In genomic region chr1:241985787-241986186, GRCh38 we compare ENCODE assay signal across 8 cellular contexts. TPM values are rescaled to one million over a fixed set of nuclear protein-coding genes. Genes with fewer than 3 reads are reported as not detected.
DNase-seq lines count a peak whose midpoint lies in the region; ATAC-seq and TF ChIP-seq lines count a peak whose summit lies in the region.

No MANE protein-coding gene starts in this region.

- H2AFZ ChIP-seq in PC-9: no peak overlapping the region

- no peaks in the 10 kb centered on the region for H3K4me1 ChIP-seq in heart right ventricle
- peaks cover 15% of the 10 kb centered on the region for H3K4me1 ChIP-seq in HEK293 (ENCODE audit: control insufficient read depth, insufficient read depth, low read length)
- H3K4me1 ChIP-seq in PC-9 (replicated peaks; ENCODE audit: insufficient read depth): peaks cover 11% of the 10 kb centered on the region; the same call in 1 of the 2 replicates
- H3K4me1 ChIP-seq in esophagus muscularis mucosa: no peaks in the 10 kb centered on the region

- POLR2A ChIA-PET in HEK293 (lab: Yijun Ruan, JAX): no interaction called here
- POLR2A ChIA-PET in PC-9 (lab: Charles Lee; ENCODE audit: unreplicated experiment): interaction anchor here (0.6 kb wide), 1 partner anchor 94 kb away, joined by 4 read pairs; no protein-coding TSS in a partner anchor

- TF ChIP-seq EP300 in esophagus muscularis mucosa (IDR thresholded peaks at IDR 0.05): no peak

- H3K36me3 ChIP-seq in heart right ventricle: no peaks in the 10 kb centered on the region
- H3K36me3 ChIP-seq in HEK293 (ENCODE audit: control insufficient read depth in 2 of 2, insufficient read depth in 1 of 2, low read length in 2 of 2): no peaks in the 10 kb centered on the region
- H3K36me3 ChIP-seq in PC-9 (ENCODE audit: low read depth): no peaks in the 10 kb centered on the region
- H3K36me3 ChIP-seq in esophagus muscularis mucosa: no peaks in the 10 kb centered on the region

- no peak overlapping the region for H3K4me2 ChIP-seq in PC-9

- H3K9me3 ChIP-seq in heart right ventricle: no peaks in the 10 kb centered on the region
- no peaks in the 10 kb centered on the region for H3K9me3 ChIP-seq in HEK293 (ENCODE audit: control insufficient read depth, insufficient read depth, low read depth, low read length)
- H3K9me3 ChIP-seq in PC-9 (ENCODE audit: insufficient read depth, low read depth): no peaks in the 10 kb centered on the region
- no peaks in the 10 kb centered on the region for H3K9me3 ChIP-seq in esophagus muscularis mucosa

- BruUV-seq in PC-9 (replicated peaks; lab: Mats Ljungman, UMichigan): no TSS peak

- H3K4me3 ChIP-seq in heart right ventricle (no peak overlapping the region), HEK293 (ENCODE audit: low read depth, low read length) (no peak overlapping the region), PC-9 (no peak overlapping the region), esophagus muscularis mucosa (no peak overlapping the region)

- CTCF ChIA-PET in HEK293 (lab: Yijun Ruan, JAX): interaction anchor here (0.6 to 4.1 kb wide), 27 partner anchors 9 to 840 kb away, joined by 3 to 40 read pairs (median 4); partner anchors contain the start of genes BECN2 and MAP1LC3C
- CTCF ChIA-PET in PC-9 (lab: Charles Lee): interaction anchor here (0.7 kb wide), 1 partner anchor 13 kb away, joined by 3 read pairs; the partner anchor contains the start of gene MAP1LC3C

- ATAC-seq in heart right ventricle (no peak), Right ventricle myocardium inferior (no peak)

- no peak overlapping the region for H3K27ac ChIP-seq in heart right ventricle
- H3K27ac ChIP-seq in HEK293 (ENCODE audit: extremely low read depth, low read depth, low read length): no peak overlapping the region
- no peak overlapping the region for H3K27ac ChIP-seq in PC-9
- no peak overlapping the region for H3K27ac ChIP-seq in esophagus muscularis mucosa (replicated peaks in 1 of 4)

- H3K9me2 ChIP-seq in PC-9 (ENCODE audit: insufficient read depth): no peaks in the 10 kb centered on the region

- H3K27me3 ChIP-seq in heart right ventricle (no peaks in the 10 kb centered on the region), PC-9 (ENCODE audit: insufficient read depth, low read depth) (no peaks in the 10 kb centered on the region), esophagus muscularis mucosa (no peaks in the 10 kb centered on the region)

- no peaks in the 10 kb centered on the region for H4K20me1 ChIP-seq in PC-9 (ENCODE audit: insufficient read depth)

- H3F3A ChIP-seq in PC-9 (ENCODE audit: insufficient read depth, low read depth): peaks cover 7% of the 10 kb centered on the region; the same call in 1 of the 2 replicates

- H3K79me2 ChIP-seq in PC-9 (ENCODE audit: low read depth): no peaks in the 10 kb centered on the region

- TF ChIP-seq POLR2A in esophagus muscularis mucosa (IDR thresholded peaks at IDR 0.05; ENCODE audit: low read depth): no peak

- TF ChIP-seq CTCF in heart right ventricle (IDR thresholded peaks at IDR 0.05) (peak in 7 of 9 donors; percentile 34 to 53 (median 42)), HEK293 (tag by site-specific recombination; IDR thresholded peaks at IDR 0.05) (peak; percentile 27), PC-9 (conservative IDR thresholded peaks at IDR 0.05) (peak; percentile 71), esophagus muscularis mucosa (IDR thresholded peaks at IDR 0.05) (peak in 2 of 3 experiments; percentile 10 to 26)

- intact Hi-C loops in heart right ventricle (cut with DNase I) (loop anchor here in 2 of 10 donors (10.0 kb wide), 1 partner anchor 371 kb away; no protein-coding TSS in a partner anchor), Right ventricle myocardium inferior (cut with DNase I) (no loop called here), PC-9 (cut with micrococcal nuclease; ENCODE audit: unreplicated experiment) (loop anchor here (5.0 kb wide), 1 partner anchor 38 kb away; no protein-coding TSS in a partner anchor), esophagus muscularis mucosa (cut with DNase I) (no loop called here)

- DNase-seq in heart right ventricle (no peak), Right ventricle myocardium inferior (ENCODE audit: missing footprints) (no peak), PC-9 (no peak), esophagus muscularis mucosa (ENCODE audit: extremely low spot score) (no peak), NCI-H187 treated with DMSO at 0.1 percent for 48 hours (lab: John Stamatoyannopoulos, UW) (no peak)
- peak; percentile 25 for DNase-seq in stimulated activated CD8-positive, alpha-beta memory T cell treated with anti-CD3 and anti-CD28 coated beads, Interleukin-4, amount 100 ng/mL, for 48 hours
- DNase-seq in activated CD4-positive, alpha-beta T cell treated with anti-CD3 and anti-CD28 coated beads, Interleukin-2, amount 50 U/mL, for 1 hour: no peak

- WGBS in heart right ventricle, 2 donors: 77% methylated on average over 10 of the region's 10 CpGs
- WGBS in esophagus muscularis mucosa: 83% methylated on average over 10 of the region's 10 CpGs

TF ChIP-seq in HEK293, 187 proteins besides CTCF, POLR2A, EP300 and RAD21:
- TF ChIP-seq ZNF140 (tag by site-specific recombination; IDR thresholded peaks at IDR 0.05): no peak
- no peak for TF ChIP-seq ZNF610 (tag by site-specific recombination; IDR thresholded peaks at IDR 0.05; ENCODE audit: borderline replicate concordance)
- TF ChIP-seq ZBTB17 (tag by site-specific recombination; IDR thresholded peaks at IDR 0.05): no peak
- no peak for TF ChIP-seq PRDM1 (tag by site-specific recombination; IDR thresholded peaks at IDR 0.05)
- no peak for TF ChIP-seq KLF1 (tag by site-specific recombination; IDR thresholded peaks at IDR 0.05)
- no peak for TF ChIP-seq PRDM6 (tag by site-specific recombination; IDR thresholded peaks at IDR 0.05)
- TF ChIP-seq ZNF2 (tag by site-specific recombination; IDR thresholded peaks at IDR 0.05): no peak
- no peak for TF ChIP-seq ZNF580 (tag by site-specific recombination; IDR thresholded peaks at IDR 0.05)
- no peak for TF ChIP-seq ZSCAN4 (tag by site-specific recombination; IDR thresholded peaks at IDR 0.05)
- TF ChIP-seq RBAK (tag by site-specific recombination; IDR thresholded peaks at IDR 0.05): no peak
- TF ChIP-seq ZNF830 (tag by site-specific recombination; IDR thresholded peaks at IDR 0.05; ENCODE audit: low read depth): no peak
- no peak for TF ChIP-seq AEBP2 (tag by site-specific recombination; IDR thresholded peaks at IDR 0.05; ENCODE audit: borderline replicate concordance)

RNA-seq across cellular contexts. Expression of gene MAP1LC3C, which starts 13.1 kb away (rescaled TPM):
- total RNA-seq in heart right ventricle (under 1 TPM in 5 of 10 donors, not detected in 5; 0.26 to 0.61 (median 0.35) TPM), Right ventricle myocardium inferior (0.19 TPM), PC-9 (2021) (0.68 and 1.2 TPM in 2 replicates), esophagus muscularis mucosa (10 to 100 TPM in 2 of 4 donors, 1 to 10 TPM in 2; 5.4 to 19.3 (median 11.6) TPM)
- polyA plus RNA-seq in heart right ventricle: under 1 TPM in 1 of 2 donors, not detected in 1; 0.29 TPM

RNA-seq across cellular contexts. Expression of gene BECN2, which starts 28.2 kb away (rescaled TPM):
- total RNA-seq in heart right ventricle: not detected
- polyA plus RNA-seq in heart right ventricle: not detected
- not detected for total RNA-seq in Right ventricle myocardium inferior
- 0.30 and 0.37 TPM in 2 replicates for total RNA-seq in PC-9 (2021)
- not detected for total RNA-seq in esophagus muscularis mucosa

Comparison
In these comparisons a context has a peak if more than half of its experiments do, and no peak if none do; other contexts are left out.
1. CTCF ChIP-seq: peak in every context shown above with its lines; median percentile 71 in PC-9; 42 in heart right ventricle; 27 in HEK293; 18 in esophagus muscularis mucosa.